28 cellular contexts compared by ENCODE assay signal in genomic region chr7:42534441-42534840, GRCh38.
"Had no signal": no experiment of that assay in that cellular context is flagged by ENCODE, and none has a peak within 500 bp of the region (broad histone marks: within the 10 kb centered on the region; RNA-seq: fewer than 3 reads in every experiment).

No MANE protein-coding gene starts in this region.

- H3K36me3 ChIP-seq: colonic mucosa, esophagus muscularis mucosa, esophagus squamous epithelium, gastrocnemius medialis, gastroesophageal sphincter, heart left ventricle, heart right ventricle had no signal

- H3K9me3 ChIP-seq: colonic mucosa, gastrocnemius medialis had no signal

- H3K27ac ChIP-seq: colonic mucosa, coronary artery, dorsolateral prefrontal cortex, epithelial cell of prostate, esophagus muscularis mucosa, esophagus squamous epithelium, foreskin keratinocyte, gastrocnemius medialis, gastroesophageal sphincter, heart left ventricle, heart right ventricle had no signal

- H3K27me3 ChIP-seq: colonic mucosa, esophagus muscularis mucosa, esophagus squamous epithelium, gastrocnemius medialis, gastroesophageal sphincter, heart left ventricle, heart right ventricle had no signal

- H3K4me1 ChIP-seq: colonic mucosa, esophagus muscularis mucosa, esophagus squamous epithelium, foreskin keratinocyte, gastrocnemius medialis, gastroesophageal sphincter, heart left ventricle, heart right ventricle had no signal

- H3K4me3 ChIP-seq: colonic mucosa, coronary artery, dorsolateral prefrontal cortex, esophagus muscularis mucosa, esophagus squamous epithelium, gastrocnemius medialis, gastroesophageal sphincter, heart left ventricle, heart right ventricle had no signal

- DNase-seq: colonic mucosa; cortex of kidney; dermis blood vessel endothelial cell; dorsolateral prefrontal cortex; effector CD4-positive, alpha-beta T cell; effector CD8-positive, alpha-beta T cell; effector memory CD4-positive, alpha-beta T cell; effector memory CD8-positive, alpha-beta T cell; erythroblast; esophagus squamous epithelium; foreskin fibroblast; foreskin keratinocyte; foreskin melanocyte; gastrocnemius medialis; glutamatergic neuron; head of caudate nucleus; heart left ventricle; heart right ventricle had no signal

- ATAC-seq: effector memory CD8-positive, alpha-beta T cell; esophagus mucosa; foreskin keratinocyte; gastrocnemius medialis; gastroesophageal sphincter; heart left ventricle; heart right ventricle had no signal

- H3K27ac Mint-ChIP-seq: dendritic cell treated with granulocyte-macrophage colony-stimulating factor and Interleukin-4, amounts not matched to agents 40 ng/mL and 50 ng/mL, for 4 days; effector memory CD8-positive, alpha-beta T cell had no signal

- H3K27me3 Mint-ChIP-seq: dendritic cell treated with granulocyte-macrophage colony-stimulating factor and Interleukin-4, amounts not matched to agents 40 ng/mL and 50 ng/mL, for 4 days; effector memory CD8-positive, alpha-beta T cell had no signal

- FAIRE-seq: colon, endometrium, endothelial cell of umbilical vein, frontal cortex had no signal

- H3K4me3 Mint-ChIP-seq: dendritic cell treated with granulocyte-macrophage colony-stimulating factor and Interleukin-4, amounts not matched to agents 40 ng/mL and 50 ng/mL, for 4 days; effector memory CD8-positive, alpha-beta T cell had no signal
